ENCODE assay signal across 1 cellular context in genomic region chrX:153646620-153647373, GRCh38.
TF ChIP-seq lines count a peak whose summit lies in the region.

Gene DUSP9 (plus strand): TSS chrX:153647203. CDS start chrX:153647954, 751 bp downstream.

TF ChIP-seq in HepG2, 621 proteins besides CTCF, POLR2A, EP300 and RAD21 (continued from another document and continues in another):
- TF ChIP-seq NR2C2 (CRISPR knock-in tag; IDR thresholded peaks at IDR 0.05; ENCODE audit: borderline replicate concordance) (peak; percentile 59), CC2D1A (CRISPR knock-in tag; IDR thresholded peaks at IDR 0.05) (no peak), RFXANK (CRISPR knock-in tag; IDR thresholded peaks at IDR 0.05) (no peak), ZNF747 (CRISPR knock-in tag; IDR thresholded peaks at IDR 0.05; ENCODE audit: borderline replicate concordance) (peak; percentile 21; the same call in 1 of the 2 replicates), ZNF451 (CRISPR knock-in tag; IDR thresholded peaks at IDR 0.05) (peak; percentile 87; the same call in 1 of the 2 replicates), POLR2AphosphoS5 (IDR thresholded peaks at IDR 0.05; ENCODE audit: low read depth, low read length) (peak; percentile 33), PHF8 (CRISPR knock-in tag; IDR thresholded peaks at IDR 0.05) (peak; percentile 29; the same call in 1 of the 2 replicates), HNRNPLL (IDR thresholded peaks at IDR 0.05; ENCODE audit: low read depth, low read length, poor library complexity, severe bottlenecking) (peak; percentile 90), GATA4 (IDR thresholded peaks at IDR 0.05; ENCODE audit: borderline replicate concordance, low read depth) (peak; percentile 58; the same call in 1 of the 2 replicates), ARID5B (CRISPR knock-in tag; IDR thresholded peaks at IDR 0.05) (peak; percentile 74), SNAPC5 (CRISPR knock-in tag; IDR thresholded peaks at IDR 0.05; ENCODE audit: borderline replicate concordance) (no peak), ARID4A (CRISPR knock-in tag; IDR thresholded peaks at IDR 0.05; ENCODE audit: borderline replicate concordance) (peak; percentile 43; the same call in 1 of the 2 replicates), PAXIP1 (CRISPR knock-in tag; conservative IDR thresholded peaks at IDR 0.05) (peak; percentile 82), ISL2 (CRISPR knock-in tag; IDR thresholded peaks at IDR 0.05) (peak; percentile 86), ZNF552 (CRISPR knock-in tag; IDR thresholded peaks at IDR 0.05; ENCODE audit: borderline replicate concordance) (0 out of 2 replicates have a peak, but pooled peaks have one; percentile 19), DMAP1 (CRISPR knock-in tag; IDR thresholded peaks at IDR 0.05) (peak; percentile 42; the same call in 1 of the 2 replicates), PATZ1 (CRISPR knock-in tag; IDR thresholded peaks at IDR 0.05) (peak; percentile 84), AGO1 (IDR thresholded peaks at IDR 0.05; ENCODE audit: low read depth, low read length, poor library complexity, severe bottlenecking) (peak; percentile 30), ATF3 (CRISPR knock-in tag; IDR thresholded peaks at IDR 0.05) (0 out of 2 replicates have a peak, but pooled peaks have one; percentile 14), KDM4B (CRISPR knock-in tag; IDR thresholded peaks at IDR 0.05) (0 out of 2 replicates have a peak, but pooled peaks have one; percentile 41), JARID2 (CRISPR knock-in tag; IDR thresholded peaks at IDR 0.05; ENCODE audit: insufficient replicate concordance) (no peak), TBX2 (CRISPR knock-in tag; IDR thresholded peaks at IDR 0.05; ENCODE audit: borderline replicate concordance) (peak; percentile 72; the same call in 1 of the 2 replicates), PHB2 (IDR thresholded peaks at IDR 0.05; ENCODE audit: partially characterized antibody) (no peak), MED13 (CRISPR knock-in tag; IDR thresholded peaks at IDR 0.05) (peak; percentile 94), ZBTB10 (CRISPR knock-in tag; IDR thresholded peaks at IDR 0.05; ENCODE audit: borderline replicate concordance) (peak; percentile 53; the same call in 1 of the 2 replicates), ZNF253 (CRISPR knock-in tag; IDR thresholded peaks at IDR 0.05; ENCODE audit: borderline replicate concordance) (0 out of 2 replicates have a peak, but pooled peaks have one; percentile 61), FOXO1 (CRISPR knock-in tag; IDR thresholded peaks at IDR 0.05) (peak; percentile 75), ZNF598 (CRISPR knock-in tag; IDR thresholded peaks at IDR 0.05; ENCODE audit: borderline replicate concordance) (0 out of 2 replicates have a peak, but pooled peaks have one; percentile 26), IRX3 (CRISPR knock-in tag; IDR thresholded peaks at IDR 0.05; ENCODE audit: borderline replicate concordance, low read depth) (0 out of 2 replicates have a peak, but pooled peaks have one; percentile 32), RBM39 (IDR thresholded peaks at IDR 0.05; ENCODE audit: low read depth, low read length, poor library complexity, severe bottlenecking) (peak; percentile 7), SRY (CRISPR knock-in tag; IDR thresholded peaks at IDR 0.05) (peak; percentile 37; the same call in 1 of the 2 replicates), SIX4 (CRISPR knock-in tag; IDR thresholded peaks at IDR 0.05) (0 out of 2 replicates have a peak, but pooled peaks have one; percentile 17), MXI1 (IDR thresholded peaks at IDR 0.05; ENCODE audit: borderline replicate concordance, low read depth, low read length) (peak; percentile 74; the same call in 1 of the 3 replicates), KLF16 (CRISPR knock-in tag; IDR thresholded peaks at IDR 0.05) (peak in 1 of 2 experiments; percentile 56; a peak in 1 of 4 replicates), ZNF687 (CRISPR knock-in tag; IDR thresholded peaks at IDR 0.05) (peak; percentile 72), FOSL2 (CRISPR knock-in tag; IDR thresholded peaks at IDR 0.05) (0 out of 2 replicates have a peak, but pooled peaks have one; percentile 14)
